ENCODE assay signal across 8 cellular contexts in genomic region chr16:46689492-46690280, GRCh38. TPM values are rescaled to one million over a fixed set of nuclear protein-coding genes. Genes with fewer than 3 reads are reported as not detected.
A peak's percentile ranks its signal among the peaks of the same experiment; 100 is the strongest.
DNase-seq lines count a peak whose midpoint lies in the region; ATAC-seq and TF ChIP-seq lines count a peak whose summit lies in the region.

Gene ORC6 (plus strand): TSS chr16:46689659. CDS start chr16:46689706, 47 bp downstream.

- CTCF ChIA-PET in PC-3 (lab: Charles Lee), result no interaction called here

- peaks cover 71% of the 10 kb centered on the region for H3K79me2 ChIP-seq in PC-3 (ENCODE audit: low read length)

- H3K9me3 ChIP-seq in PC-3 (ENCODE audit: low read length) (no peaks in the 10 kb centered on the region), muscle layer of duodenum (ENCODE audit: control insufficient read depth in 1 of 2, low read length in 2 of 2) (no peaks in the 10 kb centered on the region)

- H3K4me3 ChIP-seq in PC-3 (ENCODE audit: low read length), result peak within 1 kb of the TSS; percentile 95
- H3K4me3 ChIP-seq in muscle layer of duodenum (ENCODE audit: low read depth in 1 of 2, low read length in 2 of 2), result peak within 1 kb of the TSS; percentile 92 to 95

- ATAC-seq in GM21529 (IDR thresholded peaks at IDR 0.05; ENCODE audit: unreplicated experiment) (peak; percentile 72), PC-3 (peak; percentile 80), esophagus mucosa (peak; percentile 90)

- H2AFZ ChIP-seq in PC-3 (ENCODE audit: low read length), result peak within 1 kb of the TSS; percentile 96

- H3K4me2 ChIP-seq in PC-3 (ENCODE audit: low read length), result peak within 1 kb of the TSS; percentile 94

- H3K4me1 ChIP-seq in PC-3 (ENCODE audit: insufficient read depth, low read length) (peaks cover 23% of the 10 kb centered on the region), muscle layer of duodenum (ENCODE audit: control insufficient read depth in 1 of 2, insufficient read depth in 2 of 2, low read length in 2 of 2) (peaks cover 18 to 31% of the 10 kb centered on the region in 2 donors)

- H3K9me2 ChIP-seq in PC-3 (replicated peaks; ENCODE audit: low read length), result no peaks in the 10 kb centered on the region

- peaks cover 56% of the 10 kb centered on the region for H4K20me1 ChIP-seq in PC-3 (ENCODE audit: low read length)

- peaks cover 22% of the 10 kb centered on the region for H3K36me3 ChIP-seq in PC-3 (ENCODE audit: low read depth, low read length)
- H3K36me3 ChIP-seq in muscle layer of duodenum (ENCODE audit: control insufficient read depth in 1 of 2, insufficient read depth in 2 of 2, low read length in 2 of 2), result no peaks in the 10 kb centered on the region

- H3K27ac ChIP-seq in PC-3 (ENCODE audit: low read length) (peak within 1 kb of the TSS; percentile 71), muscle layer of duodenum (ENCODE audit: low read length) (peak within 1 kb of the TSS; percentile 93)

- intact Hi-C loops in PC-3 (cut with micrococcal nuclease), result loop anchor here (5.0 kb wide), 1 partner anchor 113 kb away; no protein-coding TSS in a partner anchor

- TF ChIP-seq CTCF in PC-3 (conservative IDR thresholded peaks at IDR 0.05; ENCODE audit: low read depth, low read length), result peak; percentile 50

- DNase-seq in DMS53 treated with DMSO at 0.1 percent for 48 hours (lab: John Stamatoyannopoulos, UW; ENCODE audit: unreplicated experiment), result peak; percentile 98
- DNase-seq in PC-3, result peak; percentile 87
- peak; percentile 95 for DNase-seq in activated T-cell treated with anti-CD3 and anti-CD28 coated beads, Interleukin-2, amount 50 U/mL, for 1 hour
- peak; percentile 97 for DNase-seq in stimulated activated CD8-positive, alpha-beta memory T cell treated with anti-CD3 and anti-CD28 coated beads, Interleukin-7, amount 100 ng/mL, for 24 hours (ENCODE audit: low read depth)

- TF ChIP-seq EP300 in Ishikawa (IDR thresholded peaks at IDR 0.05; ENCODE audit: borderline replicate concordance), result no peak

- peak within 1 kb of the TSS; percentile 89 for H3K9ac ChIP-seq in PC-3 (ENCODE audit: low read length)

- peak; percentile 40 for TF ChIP-seq RAD21 in Ishikawa (IDR thresholded peaks at IDR 0.05; ENCODE audit: low read depth)

- BruUV-seq in PC-3 (replicated peaks; lab: Mats Ljungman, UMichigan), result TSS peak; percentile 44

- H3K27me3 ChIP-seq in PC-3 (ENCODE audit: low read length), result no peaks in the 10 kb centered on the region
- no peaks in the 10 kb centered on the region for H3K27me3 ChIP-seq in muscle layer of duodenum (ENCODE audit: low read depth, low read length)

- POLR2A ChIA-PET in PC-3 (lab: Charles Lee; ENCODE audit: unreplicated experiment), result interaction anchor here (0.8 kb wide), 1 partner anchor 100 kb away, joined by 3 read pairs; no protein-coding TSS in a partner anchor

- no peaks in the 10 kb centered on the region for H3F3A ChIP-seq in PC-3 (ENCODE audit: low read length, unreplicated experiment)

TF ChIP-seq in Ishikawa, 13 proteins besides CTCF, POLR2A, EP300 and RAD21:
- TF ChIP-seq ZBTB7A (IDR thresholded peaks at IDR 0.05; ENCODE audit: low read depth) (no peak), USF1 (IDR thresholded peaks at IDR 0.05) (no peak), CEBPB (IDR thresholded peaks at IDR 0.05) (no peak), MAX (IDR thresholded peaks at IDR 0.05) (peak; percentile 68), FOXM1 (IDR thresholded peaks at IDR 0.05; ENCODE audit: borderline replicate concordance, low read depth) (no peak), NFIC (IDR thresholded peaks at IDR 0.05) (no peak), REST (IDR thresholded peaks at IDR 0.05; ENCODE audit: low read depth) (no peak), TEAD4 (IDR thresholded peaks at IDR 0.05) (no peak), TCF12 (IDR thresholded peaks at IDR 0.05; ENCODE audit: low read depth) (peak; percentile 41; the same call in 1 of the 2 replicates), EGR1 (IDR thresholded peaks at IDR 0.05) (0 out of 2 replicates have a peak, but pooled peaks have one; percentile 38), TAF1 (IDR thresholded peaks at IDR 0.05; ENCODE audit: low read depth) (peak; percentile 89), YY1 (IDR thresholded peaks at IDR 0.05; ENCODE audit: low read depth) (peak; percentile 65; the same call in 1 of the 2 replicates), CREB1 (IDR thresholded peaks at IDR 0.05; ENCODE audit: low read depth) (peak; percentile 50; the same call in 1 of the 2 replicates)
TF ChIP-seq in Ishikawa: peak in this region for 6.

RNA-seq across cellular contexts. Expression of gene ORC6, which starts in this region (rescaled TPM):
- 27.7 and 29.9 TPM in 2 replicates for total RNA-seq in PC-3 (2014; rRNA removed)
- 7.2 TPM for total RNA-seq in esophagus mucosa

Comparison
In these comparisons a context has a peak if more than half of its experiments do, and no peak if none do; other contexts are left out.
1. Peak in every context shown above with its lines: DNase-seq, ATAC-seq, H3K4me3 ChIP-seq and H3K27ac ChIP-seq.